ENCODE assay signal across 9 cellular contexts in genomic region chr1:228416217-228416971, GRCh38. TPM values are rescaled to one million over a fixed set of nuclear protein-coding genes. Genes with fewer than 3 reads are reported as not detected.
DNase-seq lines count a peak whose midpoint lies in the region; ATAC-seq, FAIRE-seq and TF ChIP-seq lines count a peak whose summit lies in the region.
"Had no signal": no experiment of that assay in that cellular context is flagged by ENCODE, and none has a peak within 500 bp of the region (broad histone marks: within the 10 kb centered on the region; RNA-seq: fewer than 3 reads in every experiment).

TSS of gene TRIM17 (minus strand) at chr1:228416861. CDS start at chr1:228415072, 1,789 bp downstream.

- peak; percentile 8 for TF ChIP-seq CTCF in foreskin fibroblast (IDR thresholded peaks at IDR 0.05; ENCODE audit: low read depth, low read length)
- peak in 2 of 4 donors; percentile 34 to 38 for TF ChIP-seq CTCF in pancreas (IDR thresholded peaks at IDR 0.05)

- H3K4me3 Mint-ChIP-seq in activated T-helper 1 cell treated with anti-CD3 and anti-CD28 coated beads, Interleukin-12 subunit alpha, Interleukin-12 subunit beta, Interleukin-2, Interleukin-4 antibody, amounts not matched to agents 30 ng/mL and 10 ng/mL and 1 ng/mL, durations not matched to agents 14 hours and 24 hours and 36 hours = peak within 1 kb of the TSS; percentile 77

- no peak within 1 kb of the TSS for H3K27ac ChIP-seq in pancreas

- H3K36me3 ChIP-seq in pancreas = no peaks in the 10 kb centered on the region

- peaks cover 20% of the 10 kb centered on the region for H3K4me1 Mint-ChIP-seq in activated T-helper 1 cell treated with anti-CD3 and anti-CD28 coated beads, Interleukin-12 subunit alpha, Interleukin-12 subunit beta, Interleukin-2, Interleukin-4 antibody, amounts not matched to agents 30 ng/mL and 10 ng/mL and 1 ng/mL, durations not matched to agents 14 hours and 24 hours and 36 hours (ENCODE audit: low read depth)

- H3K27me3 ChIP-seq in pancreas = no peaks in the 10 kb centered on the region

- no peaks in the 10 kb centered on the region for H3K9me3 Mint-ChIP-seq in activated T-helper 1 cell treated with anti-CD3 and anti-CD28 coated beads, Interleukin-12 subunit alpha, Interleukin-12 subunit beta, Interleukin-2, Interleukin-4 antibody, amounts not matched to agents 30 ng/mL and 10 ng/mL and 1 ng/mL, durations not matched to agents 14 hours and 24 hours and 36 hours

- H3K9me3 ChIP-seq in pancreas = no peaks in the 10 kb centered on the region

- no peak for FAIRE-seq in pancreas (lab: Jason Lieb, UNC)
- FAIRE-seq: colon had no signal

- peak; percentile 46 for DNase-seq in AG20443 (ENCODE audit: low spot score)
- peak; percentile 91 for DNase-seq in HuH-7 (ENCODE audit: low spot score)
- peak; percentile 38 for DNase-seq in activated T-helper 1 cell treated with anti-CD3 and anti-CD28 coated beads, Interleukin-12 subunit alpha, Interleukin-12 subunit beta, Interleukin-2, Interleukin-4 antibody, amounts not matched to agents 30 ng/mL and 10 ng/mL and 1 ng/mL, durations not matched to agents 14 hours and 24 hours and 36 hours (ENCODE audit: low spot score)
- DNase-seq in foreskin fibroblast = peak in 1 of 2 donors; percentile 47
- DNase-seq in pancreas = peak in 3 of 6 donors; percentile 45 to 78 (median 75)
- no peak for DNase-seq in foreskin melanocyte
- DNase-seq in NK-92 (lab: John Stamatoyannopoulos, UW; ENCODE audit: unreplicated experiment) = no peak
- no peak for DNase-seq in NCI-H524 treated with DMSO at 0.1 percent for 48 hours (lab: John Stamatoyannopoulos, UW)

- H3K4me1 ChIP-seq in pancreas = peaks cover 0 to 5% (median 0%) of the 10 kb centered on the region in 3 donors

- WGBS in pancreas, 2 donors = 1 to 2% methylated on average over 59 of the region's 59 CpGs

- intact Hi-C loops in activated T-helper 1 cell treated with anti-CD3 and anti-CD28 coated beads, Interleukin-12 subunit alpha, Interleukin-12 subunit beta, Interleukin-2, Interleukin-4 antibody, amounts not matched to agents 30 ng/mL and 10 ng/mL and 1 ng/mL, durations not matched to agents 14 hours and 24 hours and 36 hours (cut with micrococcal nuclease) = loop anchor here (1.0 to 2.0 kb wide), 3 partner anchors 9 to 48 kb away; a partner anchor contains a TSS
- intact Hi-C loops in pancreas (cut with DNase I) = no loop called here

- peak; percentile 73 to 82 (median 79) for ATAC-seq in pancreas

- peaks cover 7% of the 10 kb centered on the region for H3K27me3 Mint-ChIP-seq in activated T-helper 1 cell treated with anti-CD3 and anti-CD28 coated beads, Interleukin-12 subunit alpha, Interleukin-12 subunit beta, Interleukin-2, Interleukin-4 antibody, amounts not matched to agents 30 ng/mL and 10 ng/mL and 1 ng/mL, durations not matched to agents 14 hours and 24 hours and 36 hours (ENCODE audit: insufficient read depth)

- no peaks in the 10 kb centered on the region for H3K36me3 Mint-ChIP-seq in activated T-helper 1 cell treated with anti-CD3 and anti-CD28 coated beads, Interleukin-12 subunit alpha, Interleukin-12 subunit beta, Interleukin-2, Interleukin-4 antibody, amounts not matched to agents 30 ng/mL and 10 ng/mL and 1 ng/mL, durations not matched to agents 14 hours and 24 hours and 36 hours (ENCODE audit: low read depth)

- H3K4me3 ChIP-seq in foreskin fibroblast (ENCODE audit: low read depth in 1 of 2, low read length in 2 of 2) (peak within 1 kb of the TSS; percentile 29 to 47), pancreas (peak within 1 kb of the TSS; percentile 22 to 47 (median 34))

- H3K27ac Mint-ChIP-seq in activated T-helper 1 cell treated with anti-CD3 and anti-CD28 coated beads, Interleukin-12 subunit alpha, Interleukin-12 subunit beta, Interleukin-2, Interleukin-4 antibody, amounts not matched to agents 30 ng/mL and 10 ng/mL and 1 ng/mL, durations not matched to agents 14 hours and 24 hours and 36 hours = peak within 1 kb of the TSS; percentile 61

RNA-seq across cellular contexts. Expression of gene TRIM17, which starts in this region (rescaled TPM):
- total RNA-seq in activated T-helper 1 cell treated with anti-CD3 and anti-CD28 coated beads, Interleukin-12 subunit alpha, Interleukin-12 subunit beta, Interleukin-2, Interleukin-4 antibody, amounts not matched to agents 30 ng/mL and 10 ng/mL and 1 ng/mL, durations not matched to agents 14 hours and 24 hours and 36 hours = 1.4 and 1.7 TPM in 2 replicates
- total RNA-seq in pancreas = 1 to 10 TPM in 1 of 6 donors, under 1 TPM in 4, not detected in 1; 0.14 to 2.4 (median 0.38) TPM
- polyA plus RNA-seq in pancreas = under 1 TPM; 0.14 to 0.68 TPM

Comparison
In these comparisons a context has a peak if more than half of its experiments do, and no peak if none do; other contexts are left out.
1. DNase-seq: peak in AG20443 (single experiment), HuH-7 (single experiment) and activated T-helper 1 cell treated with anti-CD3 and anti-CD28 coated beads, Interleukin-12 subunit alpha, Interleukin-12 subunit beta, Interleukin-2, Interleukin-4 antibody, amounts not matched to agents 30 ng/mL and 10 ng/mL and 1 ng/mL, durations not matched to agents 14 hours and 24 hours and 36 hours (single experiment); none in foreskin melanocyte (single experiment), NK-92 (single experiment) and NCI-H524 treated with DMSO at 0.1 percent for 48 hours (single experiment).